14 cellular contexts compared by ENCODE assay signal in the genomic region with DNA sequence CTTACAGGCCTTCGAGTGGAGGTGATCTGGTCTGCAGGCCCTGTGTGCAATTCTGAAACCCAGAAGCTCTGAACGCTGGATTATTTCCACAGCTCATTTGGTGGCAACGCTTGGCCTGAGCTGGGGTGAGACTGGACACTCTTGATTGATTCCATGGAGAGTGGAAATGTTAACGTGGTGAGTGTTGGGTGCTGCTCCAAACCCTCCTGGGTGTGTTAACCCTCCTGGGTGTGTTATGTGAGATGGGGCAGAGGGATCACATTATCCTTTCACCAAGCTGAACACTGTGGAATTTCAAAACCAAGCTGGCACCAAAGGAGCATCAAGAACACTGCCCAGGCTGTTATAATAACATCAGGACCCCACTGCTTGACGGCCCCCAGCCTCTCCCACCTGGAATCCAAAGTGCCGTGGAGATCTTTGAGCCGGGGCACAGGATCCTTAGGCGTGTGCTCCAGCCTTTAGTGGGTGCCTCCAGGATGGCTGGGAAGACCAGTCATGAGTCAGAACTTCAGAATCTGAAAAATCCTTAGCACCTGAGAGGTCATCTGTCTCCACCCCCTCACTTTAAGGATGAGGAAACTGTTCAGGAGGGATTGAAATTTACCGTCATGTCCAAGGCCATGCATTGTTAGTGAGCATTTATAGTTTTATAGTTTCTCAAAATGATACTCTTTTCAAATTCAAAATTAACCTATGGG.
DNase-seq lines count a peak whose midpoint lies in the region; ATAC-seq, FAIRE-seq and TF ChIP-seq lines count a peak whose summit lies in the region.
"Had no signal": no experiment of that assay in that cellular context is flagged by ENCODE, and none has a peak within 500 bp of the region (broad histone marks: within the 10 kb centered on the region; RNA-seq: fewer than 3 reads in every experiment).

No MANE protein-coding gene starts in this region.

- DNase-seq in A549 (ENCODE audit: low read depth in 1 of 2, low spot score in 1 of 2) (peak; percentile 39 to 69), HPDE6-E6E7 (ENCODE audit: extremely low spot score) (peak; percentile 75), iPS-NIHi7 (ENCODE audit: extremely low spot score) (peak; percentile 67), Right ventricle myocardium inferior (ENCODE audit: missing footprints) (no peak)
- DNase-seq in activated CD8-positive, alpha-beta memory T cell treated with anti-CD3 and anti-CD28 coated beads for 24 hours = no peak
- DNase-seq: activated naive CD8-positive, alpha-beta T cell treated with anti-CD3 and anti-CD28 coated beads, Interleukin-2, amount 50 U/mL, for 24 hours; DMS153; immature natural killer cell; upper lobe of left lung had no signal

- no peaks in the 10 kb centered on the region for H3K9me3 Mint-ChIP-seq in activated T-helper 17 cell treated with anti-CD3 and anti-CD28 coated beads, Interleukin-2, amount 50 U/mL, for 72 hours
- H3K9me3 Mint-ChIP-seq: activated naive CD8-positive, alpha-beta T cell treated with anti-CD3 and anti-CD28 coated beads, Interleukin-2, amount 50 U/mL, for 24 hours; immature natural killer cell had no signal

- ATAC-seq in A549 (peak; percentile 78 to 79; a peak in 5 of 6 replicates), HG03025 (IDR thresholded peaks at IDR 0.05; ENCODE audit: low FRiP score, unreplicated experiment) (no peak), HG03354 (IDR thresholded peaks at IDR 0.05; ENCODE audit: poor library complexity, severe bottlenecking, unreplicated experiment) (no peak), Right ventricle myocardium inferior (no peak)
- ATAC-seq in activated T-helper 17 cell treated with anti-CD3 and anti-CD28 coated beads, Interleukin-2, amount 50 U/mL, for 72 hours (replicated peaks) = no peak
- ATAC-seq: activated naive CD8-positive, alpha-beta T cell treated with anti-CD3 and anti-CD28 coated beads, Interleukin-2, amount 50 U/mL, for 24 hours had no signal

- H3K27ac Mint-ChIP-seq in activated T-helper 17 cell treated with anti-CD3 and anti-CD28 coated beads, Interleukin-2, amount 50 U/mL, for 72 hours = peak overlapping the region; percentile 69
- H3K27ac Mint-ChIP-seq: immature natural killer cell, progenitor cell of endocrine pancreas had no signal

- peaks cover 15% of the 10 kb centered on the region for H3K4me1 Mint-ChIP-seq in activated T-helper 17 cell treated with anti-CD3 and anti-CD28 coated beads, Interleukin-2, amount 50 U/mL, for 72 hours

- TF ChIP-seq EP300 in A549 (IDR thresholded peaks at IDR 0.05) = no peak

- H3K27ac ChIP-seq in A549 = peak overlapping the region in 1 of 2 experiments; percentile 69; a peak in 3 of 6 replicates
- H3K27ac ChIP-seq: upper lobe of left lung had no signal

- CTCF ChIA-PET in A549 (lab: Yijun Ruan, JAX) = interaction anchor here (1.8 to 2.1 kb wide), 2 partner anchors 30 to 44 kb away, joined by 4 to 6 read pairs; no protein-coding TSS in a partner anchor

- FAIRE-seq in A549 (lab: Jason Lieb, UNC) = peak; percentile 36
- FAIRE-seq: GM12891 had no signal

- H3K4me2 ChIP-seq in A549 = peak overlapping the region; percentile 58

- no peaks in the 10 kb centered on the region for H3K27me3 Mint-ChIP-seq in activated T-helper 17 cell treated with anti-CD3 and anti-CD28 coated beads, Interleukin-2, amount 50 U/mL, for 72 hours
- H3K27me3 Mint-ChIP-seq: activated naive CD8-positive, alpha-beta T cell treated with anti-CD3 and anti-CD28 coated beads, Interleukin-2, amount 50 U/mL, for 24 hours had no signal

- H3K4me3 ChIP-seq in A549 = no peak overlapping the region
- H3K4me3 ChIP-seq: upper lobe of left lung had no signal

- H3K4me3 Mint-ChIP-seq in activated T-helper 17 cell treated with anti-CD3 and anti-CD28 coated beads, Interleukin-2, amount 50 U/mL, for 72 hours = no peak overlapping the region
- H3K4me3 Mint-ChIP-seq: activated naive CD8-positive, alpha-beta T cell treated with anti-CD3 and anti-CD28 coated beads, Interleukin-2, amount 50 U/mL, for 24 hours; immature natural killer cell had no signal

- 45% methylated on average over 8 of the region's 9 CpGs for WGBS in A549 (ENCODE audit: missing lambda C conversion rate)

- POLR2A ChIA-PET in A549 (lab: Yijun Ruan, JAX) = no interaction called here

- H3K9me3 ChIP-seq in A549 = no peaks in the 10 kb centered on the region
- H3K9me3 ChIP-seq: upper lobe of left lung had no signal

- intact Hi-C loops in Right ventricle myocardium inferior (cut with DNase I) = no loop called here

- peaks cover 22% of the 10 kb centered on the region for H3K4me1 ChIP-seq in A549

- peaks cover 3% of the 10 kb centered on the region for H3K36me3 Mint-ChIP-seq in activated T-helper 17 cell treated with anti-CD3 and anti-CD28 coated beads, Interleukin-2, amount 50 U/mL, for 72 hours (ENCODE audit: low read depth)

- TF ChIP-seq POLR2A in A549 (IDR thresholded peaks at IDR 0.05; ENCODE audit: low read length) = no peak

- no peak for TF ChIP-seq CTCF in A549 (IDR thresholded peaks at IDR 0.05)

- TF ChIP-seq RAD21 in A549 (conservative IDR thresholded peaks at IDR 0.05 in 1 of 2, IDR thresholded peaks at IDR 0.05 in 1 of 2) = no peak

TF ChIP-seq in A549, 52 proteins besides CTCF, POLR2A, EP300 and RAD21:
- TF ChIP-seq FOSL2 (IDR thresholded peaks at IDR 0.05) (no peak), FOSL2 (CRISPR knock-in tag; IDR thresholded peaks at IDR 0.05) (peak; percentile 30; the same call in 1 of the 2 replicates), GATA3 (IDR thresholded peaks at IDR 0.05; ENCODE audit: borderline replicate concordance) (no peak)

Comparison
In these comparisons a context has a peak if more than half of its experiments do, and no peak if none do; other contexts are left out.
1. ATAC-seq: peak in A549 (2 of 2); none in activated T-helper 17 cell treated with anti-CD3 and anti-CD28 coated beads, Interleukin-2, amount 50 U/mL, for 72 hours (single experiment), HG03025 (single experiment), HG03354 (single experiment) and Right ventricle myocardium inferior (single experiment).
2. DNase-seq: peak in A549 (2 of 2), HPDE6-E6E7 (single experiment) and iPS-NIHi7 (single experiment); none in Right ventricle myocardium inferior (single experiment) and activated CD8-positive, alpha-beta memory T cell treated with anti-CD3 and anti-CD28 coated beads for 24 hours (single experiment).